ENCODE assay signal across 14 cellular contexts in the genomic region with DNA sequence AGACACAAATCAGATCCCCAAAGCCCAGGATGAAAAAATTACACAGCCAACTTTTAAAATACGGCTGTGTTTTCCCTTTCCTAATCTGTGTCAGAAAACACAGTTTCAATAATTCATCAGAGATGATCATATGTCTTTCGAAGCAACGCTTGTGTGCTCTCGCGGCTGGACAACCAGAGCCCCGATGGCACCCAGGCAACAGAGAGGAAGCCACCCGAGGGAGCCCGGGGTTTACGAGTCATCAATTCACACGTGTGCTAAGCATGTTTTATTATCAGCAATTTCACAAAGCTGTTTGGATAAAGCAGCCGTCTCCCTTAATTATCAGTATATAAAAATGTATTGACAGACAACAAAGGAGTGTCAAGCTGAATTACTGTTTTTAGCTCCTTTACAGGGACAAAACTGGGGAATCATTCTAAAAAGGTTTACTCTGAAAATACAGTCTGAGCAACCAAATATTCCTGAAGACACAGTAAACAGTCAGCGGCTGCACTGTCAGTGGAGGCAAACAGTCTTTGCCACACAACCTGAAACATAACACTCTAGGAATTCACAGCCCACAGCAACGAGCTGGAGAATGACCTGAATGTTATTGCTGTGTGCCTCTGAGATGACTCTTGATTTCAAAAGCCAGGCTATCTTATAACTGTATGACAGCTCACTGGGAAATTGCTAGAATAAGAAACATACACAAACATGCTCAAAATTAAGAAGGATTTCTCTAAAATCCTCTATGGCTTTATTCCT.
DNase-seq lines count a peak whose midpoint lies in the region; ATAC-seq and TF ChIP-seq lines count a peak whose summit lies in the region.
"Had no signal": no experiment of that assay in that cellular context is flagged by ENCODE, and none has a peak within 500 bp of the region (broad histone marks: within the 10 kb centered on the region; RNA-seq: fewer than 3 reads in every experiment).

No MANE protein-coding gene starts in this region.

- H3K27ac Mint-ChIP-seq in nephron: peak overlapping the region; percentile 61 to 93 (median 88)
- no peak overlapping the region for H3K27ac Mint-ChIP-seq in stimulated activated naive B cell treated with anti-CD40 and anti-IgM and Interleukin-4, amounts not matched to agents 10 μg/mL and 1 μg/mL and 100 μg/mL, for 72 hours
- H3K27ac Mint-ChIP-seq in activated T-cell treated with anti-CD3 and anti-CD28 coated beads, Interleukin-2, amount 50 U/mL, for 24 hours: no peak overlapping the region
- H3K27ac Mint-ChIP-seq: stimulated activated naive CD8-positive, alpha-beta T cell treated with anti-CD3 and anti-CD28 coated beads, Interleukin-15, Interleukin-2, amounts not matched to agents 100 ng/mL and 50 ng/mL, for 24 hours had no signal

- H3K36me3 Mint-ChIP-seq in nephron (ENCODE audit: low read depth): peaks cover 40% of the 10 kb centered on the region
- H3K36me3 Mint-ChIP-seq in stimulated activated naive B cell treated with anti-CD40 and anti-IgM and Interleukin-4, amounts not matched to agents 10 μg/mL and 1 μg/mL and 100 μg/mL, for 72 hours: no peaks in the 10 kb centered on the region
- H3K36me3 Mint-ChIP-seq in activated T-cell treated with anti-CD3 and anti-CD28 coated beads, Interleukin-2, amount 50 U/mL, for 24 hours (ENCODE audit: low read depth): peaks cover 1% of the 10 kb centered on the region

- H3K4me3 Mint-ChIP-seq in nephron: peak overlapping the region in 1 of 3 experiments; percentile 18
- H3K4me3 Mint-ChIP-seq in stimulated activated naive B cell treated with anti-CD40 and anti-IgM and Interleukin-4, amounts not matched to agents 10 μg/mL and 1 μg/mL and 100 μg/mL, for 72 hours: no peak overlapping the region
- no peak overlapping the region for H3K4me3 Mint-ChIP-seq in activated T-cell treated with anti-CD3 and anti-CD28 coated beads, Interleukin-2, amount 50 U/mL, for 24 hours
- H3K4me3 Mint-ChIP-seq: stimulated activated naive CD8-positive, alpha-beta T cell treated with anti-CD3 and anti-CD28 coated beads, Interleukin-15, Interleukin-2, amounts not matched to agents 100 ng/mL and 50 ng/mL, for 24 hours had no signal

- TF ChIP-seq CTCF in nephron (IDR thresholded peaks at IDR 0.05; ENCODE audit: unreplicated experiment in 3 of 3): no peak

- DNase-seq in AG20443 (ENCODE audit: low spot score) (peak; percentile 35), NCI-H2081 treated with DMSO at 0.1 percent for 48 hours (lab: John Stamatoyannopoulos, UW) (peak; percentile 6), fibroblast of gingiva (ENCODE audit: low read depth) (peak; percentile 72), UCSD-AML1 (lab: John Stamatoyannopoulos, UW; ENCODE audit: unreplicated experiment) (no peak)
- no peak for DNase-seq in stimulated activated naive B cell treated with anti-CD40 and anti-IgM and Interleukin-4, amounts not matched to agents 10 μg/mL and 1 μg/mL and 100 μg/mL, for 72 hours
- DNase-seq in stimulated activated CD4-positive, alpha-beta T cell treated with anti-CD3 and anti-CD28 coated beads, Interleukin-4, amount 100 ng/mL, for 4 hours: no peak
- no peak for DNase-seq in activated T-cell treated with anti-CD3 and anti-CD28 coated beads, Interleukin-2, amount 50 U/mL, for 24 hours
- DNase-seq: activated T-cell treated with anti-CD3 and anti-CD28 coated beads for 4 hours, dorsolateral prefrontal cortex, foreskin keratinocyte, Karpas-422 had no signal

- no peaks in the 10 kb centered on the region for H3K9me3 Mint-ChIP-seq in nephron
- no peaks in the 10 kb centered on the region for H3K9me3 Mint-ChIP-seq in stimulated activated naive B cell treated with anti-CD40 and anti-IgM and Interleukin-4, amounts not matched to agents 10 μg/mL and 1 μg/mL and 100 μg/mL, for 72 hours
- H3K9me3 Mint-ChIP-seq in activated T-cell treated with anti-CD3 and anti-CD28 coated beads, Interleukin-2, amount 50 U/mL, for 24 hours: no peaks in the 10 kb centered on the region
- H3K9me3 Mint-ChIP-seq: stimulated activated naive CD8-positive, alpha-beta T cell treated with anti-CD3 and anti-CD28 coated beads, Interleukin-15, Interleukin-2, amounts not matched to agents 100 ng/mL and 50 ng/mL, for 24 hours had no signal

- no peaks in the 10 kb centered on the region for H3K27me3 Mint-ChIP-seq in nephron (ENCODE audit: low read depth)
- no peaks in the 10 kb centered on the region for H3K27me3 Mint-ChIP-seq in stimulated activated naive B cell treated with anti-CD40 and anti-IgM and Interleukin-4, amounts not matched to agents 10 μg/mL and 1 μg/mL and 100 μg/mL, for 72 hours
- H3K27me3 Mint-ChIP-seq in activated T-cell treated with anti-CD3 and anti-CD28 coated beads, Interleukin-2, amount 50 U/mL, for 24 hours: peaks cover 4% of the 10 kb centered on the region
- H3K27me3 Mint-ChIP-seq: stimulated activated naive CD8-positive, alpha-beta T cell treated with anti-CD3 and anti-CD28 coated beads, Interleukin-15, Interleukin-2, amounts not matched to agents 100 ng/mL and 50 ng/mL, for 24 hours had no signal

- no peak for ATAC-seq in stimulated activated naive B cell treated with anti-CD40 and anti-IgM and Interleukin-4, amounts not matched to agents 10 μg/mL and 1 μg/mL and 100 μg/mL, for 72 hours (replicated peaks)
- ATAC-seq: activated CD4-positive, CD25-positive, alpha-beta regulatory T cell treated with anti-CD3 and anti-CD28 coated beads, Interleukin-2, amount 50 U/mL, for 24 hours; foreskin keratinocyte had no signal

- peaks cover 58% of the 10 kb centered on the region for H3K4me1 Mint-ChIP-seq in nephron
- H3K4me1 Mint-ChIP-seq in stimulated activated naive B cell treated with anti-CD40 and anti-IgM and Interleukin-4, amounts not matched to agents 10 μg/mL and 1 μg/mL and 100 μg/mL, for 72 hours: no peaks in the 10 kb centered on the region
- H3K4me1 Mint-ChIP-seq in activated T-cell treated with anti-CD3 and anti-CD28 coated beads, Interleukin-2, amount 50 U/mL, for 24 hours (ENCODE audit: low read depth): no peaks in the 10 kb centered on the region

Comparison
In these comparisons a context has a peak if more than half of its experiments do, and no peak if none do; other contexts are left out.
1. DNase-seq: peak in AG20443 (single experiment), NCI-H2081 treated with DMSO at 0.1 percent for 48 hours (single experiment) and fibroblast of gingiva (single experiment); none in stimulated activated naive B cell treated with anti-CD40 and anti-IgM and Interleukin-4, amounts not matched to agents 10 μg/mL and 1 μg/mL and 100 μg/mL, for 72 hours (single experiment), stimulated activated CD4-positive, alpha-beta T cell treated with anti-CD3 and anti-CD28 coated beads, Interleukin-4, amount 100 ng/mL, for 4 hours (0 of 2), UCSD-AML1 (single experiment) and activated T-cell treated with anti-CD3 and anti-CD28 coated beads, Interleukin-2, amount 50 U/mL, for 24 hours (single experiment).
2. H3K27ac Mint-ChIP-seq: peak in nephron (3 of 3); none in stimulated activated naive B cell treated with anti-CD40 and anti-IgM and Interleukin-4, amounts not matched to agents 10 μg/mL and 1 μg/mL and 100 μg/mL, for 72 hours (single experiment) and activated T-cell treated with anti-CD3 and anti-CD28 coated beads, Interleukin-2, amount 50 U/mL, for 24 hours (single experiment).